ENCODE assay signal across 2 cellular contexts in the genomic region with DNA sequence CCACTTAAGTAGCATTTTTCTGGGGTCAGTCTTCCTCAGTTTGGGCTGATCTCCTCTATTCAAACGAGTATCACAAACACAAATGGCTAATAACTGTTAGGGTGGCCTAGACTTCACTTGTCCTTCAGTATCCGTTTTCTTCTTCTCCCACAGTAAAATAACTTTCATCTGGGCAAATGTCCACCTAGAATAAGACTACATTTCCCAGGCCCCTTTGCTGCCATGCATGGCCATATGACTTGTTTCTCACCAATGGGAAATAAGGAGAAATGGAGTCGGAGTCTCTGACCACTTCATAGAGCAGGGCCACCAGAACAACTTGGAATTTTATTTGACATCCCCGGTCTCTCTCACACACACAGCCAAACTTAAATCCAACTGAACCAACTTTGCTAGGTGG.
TF ChIP-seq lines count a peak whose summit lies in the region.

No MANE protein-coding gene starts in this region.

TF ChIP-seq in A549, 52 proteins besides CTCF, POLR2A, EP300 and RAD21:
- TF ChIP-seq E2F6 (IDR thresholded peaks at IDR 0.05; ENCODE audit: borderline replicate concordance, low read depth) (no peak), ELK1 (IDR thresholded peaks at IDR 0.05; ENCODE audit: low read depth, low read length) (no peak)
- TF ChIP-seq, protein P1, sequence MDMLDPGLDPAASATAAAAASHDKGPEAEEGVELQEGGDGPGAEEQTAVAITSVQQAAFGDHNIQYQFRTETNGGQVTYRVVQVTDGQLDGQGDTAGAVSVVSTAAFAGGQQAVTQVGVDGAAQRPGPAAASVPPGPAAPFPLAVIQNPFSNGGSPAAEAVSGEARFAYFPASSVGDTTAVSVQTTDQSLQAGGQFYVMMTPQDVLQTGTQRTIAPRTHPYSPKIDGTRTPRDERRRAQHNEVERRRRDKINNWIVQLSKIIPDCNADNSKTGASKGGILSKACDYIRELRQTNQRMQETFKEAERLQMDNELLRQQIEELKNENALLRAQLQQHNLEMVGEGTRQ (IDR thresholded peaks at IDR 0.05), result peak; percentile 53

TF ChIP-seq in H1, 55 proteins besides CTCF, POLR2A, EP300 and RAD21 (continued from another document):
- TF ChIP-seq GTF2F1 (IDR thresholded peaks at IDR 0.05; ENCODE audit: borderline replicate concordance, low read depth, low read length), result no peak
- TF ChIP-seq SIX5 (IDR thresholded peaks at IDR 0.05; ENCODE audit: low read depth, low read length), result peak; percentile 41
